In genomic region chr11:193481-193880, GRCh38 we compare ENCODE assay signal across 15 cellular contexts. TPM values are rescaled to one million over a fixed set of nuclear protein-coding genes. Genes with fewer than 3 reads are reported as not detected.
"Had no signal": no experiment of that assay in that cellular context is flagged by ENCODE, and none has a peak within 500 bp of the region (broad histone marks: within the 10 kb centered on the region; RNA-seq: fewer than 3 reads in every experiment).

No MANE protein-coding gene starts in this region.

RNA-seq across cellular contexts. Expression of gene SCGB1C1, which starts 0.6 kb away (rescaled TPM):
- total RNA-seq: activated T-cell treated with anti-CD3 and anti-CD28 coated beads, Interleukin-2, amount 50 U/mL, for 72 hours; breast epithelium; foreskin keratinocyte; glomerular endothelial cell; left ventricle myocardium inferior; mononuclear cell; posterior vena cava; Right ventricle myocardium inferior; sigmoid colon; SK-MEL-5; smooth muscle cell; T-helper 1 cell treated with Interleukin-12 subunit alpha and Interleukin-12 subunit beta and Interleukin-4 antibody, amounts not matched to agents 30 ng/mL and 1 ng/mL, for 36 hours; thyroid gland; vagina had no signal
- polyA plus RNA-seq: foreskin keratinocyte, neural cell, sigmoid colon, smooth muscle cell had no signal
